Comparison of ENCODE assay signal across 15 cellular contexts in genomic region chr6:136347847-136348246, GRCh38. TPM values are rescaled to one million over a fixed set of nuclear protein-coding genes. Genes with fewer than 3 reads are reported as not detected.
DNase-seq lines count a peak whose midpoint lies in the region; ATAC-seq and TF ChIP-seq lines count a peak whose summit lies in the region.
"Had no signal": no experiment of that assay in that cellular context is flagged by ENCODE, and none has a peak within 500 bp of the region (broad histone marks: within the 10 kb centered on the region; RNA-seq: fewer than 3 reads in every experiment).

No MANE protein-coding gene starts in this region.

- no peaks in the 10 kb centered on the region for H3K36me3 ChIP-seq in right atrium auricular region
- H3K36me3 ChIP-seq in RWPE2 (ENCODE audit: low read depth), result peaks cover 20% of the 10 kb centered on the region
- H3K36me3 ChIP-seq: WERI-Rb-1 had no signal

- ATAC-seq in right cardiac atrium (no peak), RWPE2 (ENCODE audit: low read depth) (peak; percentile 72), HG03280 (IDR thresholded peaks at IDR 0.05; ENCODE audit: unreplicated experiment) (no peak)
- ATAC-seq: gastroesophageal sphincter; stimulated activated naive CD8-positive, alpha-beta T cell treated with anti-CD3 and anti-CD28 coated beads, Interleukin-15, amount 100 ng/mL, for 72 hours had no signal

- H3K4me3 ChIP-seq in right cardiac atrium (ENCODE audit: low read length) (no peak overlapping the region), right atrium auricular region (no peak overlapping the region), RWPE2 (ENCODE audit: severe bottlenecking) (no peak overlapping the region), fibroblast of villous mesenchyme (ENCODE audit: low read depth, low read length) (no peak overlapping the region)
- H3K4me3 ChIP-seq: gastroesophageal sphincter had no signal

- TF ChIP-seq CTCF in right atrium auricular region (IDR thresholded peaks at IDR 0.05) (no peak), RWPE2 (IDR thresholded peaks at IDR 0.05; ENCODE audit: poor library complexity, severe bottlenecking) (no peak), fibroblast of villous mesenchyme (IDR thresholded peaks at IDR 0.05; ENCODE audit: insufficient read depth, low read depth, low read length) (no peak)

- WGBS in right cardiac atrium, result 67% methylated on average over 2 of the region's 2 CpGs

- H3K4me1 ChIP-seq in right cardiac atrium (ENCODE audit: control insufficient read depth, insufficient read depth, low read length) (no peaks in the 10 kb centered on the region), right atrium auricular region (no peaks in the 10 kb centered on the region), RWPE2 (ENCODE audit: insufficient read depth, poor library complexity, severe bottlenecking) (peaks cover 7% of the 10 kb centered on the region)
- H3K4me1 ChIP-seq: gastroesophageal sphincter had no signal

- intact Hi-C loops in right cardiac atrium (cut with DNase I), result no loop called here
- intact Hi-C loops in head of caudate nucleus (cut with DNase I), result no loop called here

- DNase-seq in right cardiac atrium (peak in 2 of 3 donors; percentile 46 to 68), right atrium auricular region (ENCODE audit: low spot score) (no peak), RWPE2 (ENCODE audit: low spot score) (no peak), fibroblast of villous mesenchyme (ENCODE audit: low read depth) (peak; percentile 20), head of caudate nucleus (no peak), UCSD-AML1 (lab: John Stamatoyannopoulos, UW; ENCODE audit: unreplicated experiment) (no peak), GDM1 (lab: John Stamatoyannopoulos, UW) (no peak)
- DNase-seq: effector memory CD4-positive, alpha-beta T cell; NCI-H187; nephron progenitor cell; stimulated activated naive CD8-positive, alpha-beta T cell treated with anti-CD3 and anti-CD28 coated beads, Interleukin-15, amount 100 ng/mL, for 72 hours; SW 1271; WERI-Rb-1 had no signal

- H3K27ac ChIP-seq in right cardiac atrium (ENCODE audit: low read length), result no peak overlapping the region
- no peak overlapping the region for H3K27ac ChIP-seq in right atrium auricular region
- no peak overlapping the region for H3K27ac ChIP-seq in RWPE2 (ENCODE audit: poor library complexity, severe bottlenecking)
- H3K27ac ChIP-seq: gastroesophageal sphincter, WERI-Rb-1 had no signal

- no peaks in the 10 kb centered on the region for H3K9me3 ChIP-seq in right cardiac atrium (ENCODE audit: control insufficient read depth, low read length)
- H3K9me3 ChIP-seq in right atrium auricular region, result no peaks in the 10 kb centered on the region
- no peaks in the 10 kb centered on the region for H3K9me3 ChIP-seq in RWPE2 (ENCODE audit: severe bottlenecking)
- H3K9me3 ChIP-seq: gastroesophageal sphincter had no signal

- no peaks in the 10 kb centered on the region for H3K27me3 ChIP-seq in right cardiac atrium (ENCODE audit: control insufficient read depth, insufficient read depth)
- H3K27me3 ChIP-seq in right atrium auricular region, result no peaks in the 10 kb centered on the region
- H3K27me3 ChIP-seq in RWPE2 (ENCODE audit: insufficient read depth, poor library complexity, severe bottlenecking), result no peaks in the 10 kb centered on the region
- H3K27me3 ChIP-seq: gastroesophageal sphincter had no signal

RNA-seq across cellular contexts. Expression of gene BCLAF1, which starts 58.2 kb away (rescaled TPM):
- total RNA-seq in right cardiac atrium (10 to 100 TPM; 67.2 to 98.8 (median 77.1) TPM), right atrium auricular region (10 to 100 TPM; 47.9 to 49.4 TPM), fibroblast of villous mesenchyme (116 and 154 TPM in 2 replicates)
- 15.6 TPM for polyA plus RNA-seq in right cardiac atrium

Comparison
In these comparisons a context has a peak if more than half of its experiments do, and no peak if none do; other contexts are left out.
1. DNase-seq: peak in right cardiac atrium (2 of 3) and fibroblast of villous mesenchyme (single experiment); none in right atrium auricular region (single experiment), RWPE2 (single experiment), head of caudate nucleus (0 of 42), UCSD-AML1 (single experiment) and GDM1 (single experiment).